In genomic region chr22:35726398-35726797, GRCh38 we compare ENCODE assay signal across 1 cellular context.
TF ChIP-seq lines count a peak whose summit lies in the region.

No MANE protein-coding gene starts in this region.

TF ChIP-seq in HepG2, 621 proteins besides CTCF, POLR2A, EP300 and RAD21 (continued from another document):
- TF ChIP-seq HMGXB3 (CRISPR knock-in tag; IDR thresholded peaks at IDR 0.05; ENCODE audit: borderline replicate concordance) (no peak), ZNF205 (CRISPR knock-in tag; IDR thresholded peaks at IDR 0.05) (no peak), CSRNP1 (CRISPR knock-in tag; IDR thresholded peaks at IDR 0.05) (no peak)
